28 cellular contexts compared by ENCODE assay signal in the genomic region with DNA sequence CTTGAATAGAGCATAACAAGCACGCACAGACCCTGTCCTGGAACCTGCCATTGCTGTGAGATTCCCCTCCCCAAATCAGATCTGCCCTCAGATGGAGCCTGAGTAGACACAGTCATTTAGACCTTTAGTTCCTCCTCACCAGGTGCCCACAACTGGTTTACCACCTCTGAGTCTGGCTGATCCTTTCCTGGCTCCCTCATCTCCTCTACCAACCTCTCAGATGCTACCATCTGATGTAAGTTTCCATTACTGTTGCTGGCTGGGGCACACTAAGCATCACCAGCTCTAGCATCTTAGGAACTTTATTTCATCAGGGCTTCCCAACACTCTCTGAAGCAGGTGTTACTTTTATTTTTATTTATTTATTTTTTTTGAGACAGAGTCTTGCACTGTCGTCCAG.
"Had no signal": no experiment of that assay in that cellular context is flagged by ENCODE, and none has a peak within 500 bp of the region (broad histone marks: within the 10 kb centered on the region; RNA-seq: fewer than 3 reads in every experiment).

No MANE protein-coding gene starts in this region.

- H3K4me3 Mint-ChIP-seq: activated naive CD8-positive, alpha-beta T cell; activated T-helper 1 cell treated with anti-CD3 and anti-CD28 coated beads, Interleukin-12 subunit alpha, Interleukin-12 subunit beta, Interleukin-2, Interleukin-4 antibody, amounts not matched to agents 30 ng/mL and 10 ng/mL and 1 ng/mL, durations not matched to agents 14 hours and 24 hours and 36 hours; brain; naive B cell; nephron progenitor cell had no signal

- H3K27me3 ChIP-seq: ascending aorta, cardiac muscle cell, hepatocyte, pancreas, stomach, thyroid gland, upper lobe of left lung, vagina had no signal

- H3K36me3 Mint-ChIP-seq: activated naive CD8-positive, alpha-beta T cell; brain had no signal

- H3K27ac Mint-ChIP-seq: activated T-helper 1 cell treated with anti-CD3 and anti-CD28 coated beads, Interleukin-12 subunit alpha, Interleukin-12 subunit beta, Interleukin-2, Interleukin-4 antibody, amounts not matched to agents 30 ng/mL and 10 ng/mL and 1 ng/mL, durations not matched to agents 14 hours and 24 hours and 36 hours; naive B cell; nephron progenitor cell had no signal

- H3K36me3 ChIP-seq: ascending aorta, cardiac muscle cell, left ventricle myocardium inferior, pancreas, prostate gland, SJCRH30, stomach, thyroid gland, upper lobe of left lung, vagina had no signal

- DNase-seq: activated CD4-positive, alpha-beta T cell treated with anti-CD3 and anti-CD28 coated beads for 4 hours; activated CD4-positive, alpha-beta T cell treated with anti-CD3 and anti-CD28 coated beads, Interleukin-2, amount 50 U/mL, for 4 hours; activated CD4-positive, CD25-positive, alpha-beta regulatory T cell; activated gamma-delta T cell; activated T-cell treated with anti-CD3 and anti-CD28 coated beads for 4 hours; dorsolateral prefrontal cortex; effector memory CD4-positive, alpha-beta T cell; islet precursor cell; left ventricle myocardium inferior; naive B cell; nephron progenitor cell; pancreas; SJCRH30; stimulated activated CD4-positive, alpha-beta T cell treated with anti-CD3 and anti-CD28 coated beads, Interleukin-12 subunit alpha, Interleukin-12 subunit beta, amount 100 ng/mL, for 4 hours; stimulated activated CD4-positive, alpha-beta T cell treated with anti-CD3 and anti-CD28 coated beads, Interleukin-4, amount 100 ng/mL, for 1 hour; stomach; thyroid gland had no signal

- H3K4me3 ChIP-seq: ascending aorta, cardiac muscle cell, coronary artery, dorsolateral prefrontal cortex, hepatocyte, left ventricle myocardium inferior, lung, pancreas, prostate gland, SJCRH30, stomach, thyroid gland, upper lobe of left lung, vagina had no signal

- H3K27me3 Mint-ChIP-seq: activated naive CD8-positive, alpha-beta T cell had no signal

- H3K27ac ChIP-seq: ascending aorta, cardiac muscle cell, coronary artery, dorsolateral prefrontal cortex, hepatocyte, pancreas, prostate gland, thyroid gland, vagina had no signal

- H3K9me3 Mint-ChIP-seq: activated T-helper 1 cell treated with anti-CD3 and anti-CD28 coated beads, Interleukin-12 subunit alpha, Interleukin-12 subunit beta, Interleukin-2, Interleukin-4 antibody, amounts not matched to agents 30 ng/mL and 10 ng/mL and 1 ng/mL, durations not matched to agents 14 hours and 24 hours and 36 hours; nephron progenitor cell had no signal

- H3K4me1 ChIP-seq: pancreas, prostate gland, thyroid gland had no signal

- H3K9me3 ChIP-seq: ascending aorta, left ventricle myocardium inferior, pancreas, prostate gland, SJCRH30, stomach, thyroid gland, upper lobe of left lung, vagina had no signal
